9 cellular contexts compared by ENCODE assay signal in the genomic region with DNA sequence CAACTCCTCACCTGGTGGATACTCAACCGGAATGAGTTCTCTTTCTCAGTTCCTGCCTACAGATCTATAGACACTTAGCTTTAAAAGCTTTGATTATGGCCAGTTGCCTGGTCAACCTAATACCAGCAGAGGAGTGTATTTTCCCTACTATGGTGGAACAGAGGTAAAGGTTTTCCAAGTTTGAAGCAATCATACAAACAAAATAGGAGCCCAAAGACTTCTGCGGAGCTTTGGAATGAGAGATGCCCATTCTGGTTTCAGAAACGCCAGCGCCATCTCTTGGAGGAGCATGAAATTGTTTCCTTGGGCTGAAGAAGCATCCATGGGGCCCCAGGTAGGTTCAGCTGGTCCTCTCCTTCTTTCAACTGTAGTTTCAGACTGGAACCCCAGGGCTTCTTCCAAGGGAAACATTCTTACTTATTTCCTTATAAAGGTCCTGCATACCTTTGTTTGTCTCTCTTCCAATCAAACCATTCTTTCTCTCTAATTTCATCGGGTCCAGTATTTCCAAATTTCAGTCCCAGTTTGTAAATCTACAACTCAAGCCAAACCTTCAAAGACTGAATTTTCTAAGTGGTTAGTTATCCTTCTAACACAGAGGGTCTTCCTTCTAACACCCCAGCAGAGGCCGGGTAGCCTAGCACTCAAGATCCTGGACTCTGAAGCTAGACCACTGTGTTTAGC.
DNase-seq lines count a peak whose midpoint lies in the region; ATAC-seq, FAIRE-seq and TF ChIP-seq lines count a peak whose summit lies in the region.
"Had no signal": no experiment of that assay in that cellular context is flagged by ENCODE, and none has a peak within 500 bp of the region (broad histone marks: within the 10 kb centered on the region; RNA-seq: fewer than 3 reads in every experiment).

No MANE protein-coding gene starts in this region.

- POLR2A ChIA-PET in A549 (lab: Yijun Ruan, JAX): interaction anchor here (0.6 to 2.0 kb wide), 8 partner anchors 46 to 788 kb away, joined by 3 to 17 read pairs (median 4); no protein-coding TSS in a partner anchor

- H3K36me3 ChIP-seq in neutrophil: no peaks in the 10 kb centered on the region

- TF ChIP-seq POLR2A in A549 (IDR thresholded peaks at IDR 0.05; ENCODE audit: low read length): no peak

- H3K4me3 ChIP-seq in A549 (no peak overlapping the region), fibroblast of mammary gland (ENCODE audit: control insufficient read depth, low read depth, low read length) (no peak overlapping the region), neutrophil (ENCODE audit: low read depth in 1 of 2, low read length in 1 of 2) (peak overlapping the region; percentile 18 to 24)

- no peaks in the 10 kb centered on the region for H3K27me3 ChIP-seq in neutrophil

- H3K9me3 ChIP-seq in A549: peaks cover 5% of the 10 kb centered on the region; the same call in 1 of the 3 replicates
- H3K9me3 ChIP-seq in neutrophil: no peaks in the 10 kb centered on the region

- TF ChIP-seq CTCF in A549 (IDR thresholded peaks at IDR 0.05) (peak; percentile 76), fibroblast of mammary gland (conservative IDR thresholded peaks at IDR 0.05; ENCODE audit: control insufficient read depth, insufficient read depth, low read depth, low read length) (peak; percentile 97), neutrophil (IDR thresholded peaks at IDR 0.05) (peak; percentile 79)

- peaks cover 40% of the 10 kb centered on the region for H3K4me1 Mint-ChIP-seq in activated CD4-positive, alpha-beta T cell treated with anti-CD3 and anti-CD28 coated beads, Interleukin-2, amount 10 ng/mL, durations not matched to agents 24 days and 14 days
- H3K4me1 Mint-ChIP-seq in immature natural killer cell: no peaks in the 10 kb centered on the region

- H3K4me3 Mint-ChIP-seq in activated CD4-positive, alpha-beta T cell treated with anti-CD3 and anti-CD28 coated beads, Interleukin-2, amount 10 ng/mL, durations not matched to agents 24 days and 14 days: peak overlapping the region; percentile 38
- H3K4me3 Mint-ChIP-seq in immature natural killer cell: no peak overlapping the region

- H3K27ac ChIP-seq in A549 (peak overlapping the region; percentile 84 to 86), neutrophil (peak overlapping the region; percentile 82)

- FAIRE-seq in A549 (lab: Jason Lieb, UNC): no peak
- FAIRE-seq: endometrium had no signal

- ATAC-seq in A549 (peak; percentile 37 to 69; a peak in 3 of 6 replicates), GM19372 (IDR thresholded peaks at IDR 0.05; ENCODE audit: low read depth, unreplicated experiment) (peak; percentile 56)

- no peaks in the 10 kb centered on the region for H3K27me3 Mint-ChIP-seq in activated CD4-positive, alpha-beta T cell treated with anti-CD3 and anti-CD28 coated beads, Interleukin-2, amount 10 ng/mL, durations not matched to agents 24 days and 14 days
- peaks cover 0 to 4% (median 4%) of the 10 kb centered on the region in 3 donors for H3K27me3 Mint-ChIP-seq in immature natural killer cell (ENCODE audit: low read depth in 3 of 3)

- H3K36me3 Mint-ChIP-seq in activated CD4-positive, alpha-beta T cell treated with anti-CD3 and anti-CD28 coated beads, Interleukin-2, amount 10 ng/mL, durations not matched to agents 24 days and 14 days (ENCODE audit: low read depth): no peaks in the 10 kb centered on the region
- H3K36me3 Mint-ChIP-seq in immature natural killer cell: no peaks in the 10 kb centered on the region

- peak overlapping the region; percentile 44 for H3K4me2 ChIP-seq in A549

- no peaks in the 10 kb centered on the region for H3K9me3 Mint-ChIP-seq in activated CD4-positive, alpha-beta T cell treated with anti-CD3 and anti-CD28 coated beads, Interleukin-2, amount 10 ng/mL, durations not matched to agents 24 days and 14 days
- H3K9me3 Mint-ChIP-seq in immature natural killer cell: no peaks in the 10 kb centered on the region

- CTCF ChIA-PET in A549 (lab: Yijun Ruan, JAX): interaction anchor here (0.6 to 4.9 kb wide), 73 partner anchors 10 to 1147 kb away, joined by 3 to 75 read pairs (median 4); a partner anchor contains a TSS

- peak overlapping the region; percentile 34 for H3K27ac Mint-ChIP-seq in activated CD4-positive, alpha-beta T cell treated with anti-CD3 and anti-CD28 coated beads, Interleukin-2, amount 10 ng/mL, durations not matched to agents 24 days and 14 days
- no peak overlapping the region for H3K27ac Mint-ChIP-seq in immature natural killer cell

- H3K4me1 ChIP-seq in A549 (peaks cover 29% of the 10 kb centered on the region), neutrophil (ENCODE audit: control insufficient read depth in 1 of 2, insufficient read depth in 1 of 2, low read depth in 1 of 2, low read length in 1 of 2) (peaks cover 41 to 43% of the 10 kb centered on the region in 2 experiments)

- 34% methylated on average over 6 of the region's 6 CpGs for WGBS in A549 (ENCODE audit: missing lambda C conversion rate)

- intact Hi-C loops in activated CD4-positive, alpha-beta T cell treated with anti-CD3 and anti-CD28 coated beads, Interleukin-2, amount 10 ng/mL, durations not matched to agents 24 days and 14 days (cut with micrococcal nuclease): loop anchor here (1.0 kb wide), 2 partner anchors 133 to 193 kb away; no protein-coding TSS in a partner anchor

- DNase-seq in A549 (ENCODE audit: low read depth in 1 of 2, low spot score in 1 of 2) (peak; percentile 47 to 71), NCI-H2171 (lab: John Stamatoyannopoulos, UW) (peak; percentile 16), fibroblast of mammary gland (ENCODE audit: low read depth) (peak; percentile 86), immature natural killer cell (no peak)
- DNase-seq in activated CD4-positive, alpha-beta T cell treated with anti-CD3 and anti-CD28 coated beads, Interleukin-2, amount 10 ng/mL, durations not matched to agents 24 days and 14 days: peak; percentile 81
- DNase-seq in activated effector memory CD4-positive, alpha-beta T cell treated with Interleukin-2 at 50 U/mL for 16 hours: no peak

- no peak for TF ChIP-seq EP300 in A549 (IDR thresholded peaks at IDR 0.05)

- TF ChIP-seq RAD21 in A549 (conservative IDR thresholded peaks at IDR 0.05 in 1 of 2, IDR thresholded peaks at IDR 0.05 in 1 of 2): peak; percentile 89 to 95

TF ChIP-seq in A549, 52 proteins besides CTCF, POLR2A, EP300 and RAD21:
- TF ChIP-seq CEBPB (IDR thresholded peaks at IDR 0.05): 0 out of 4 replicates have a peak, but pooled peaks of 1 of the 2 experiments have one; percentile 1
- TF ChIP-seq SMC3 (IDR thresholded peaks at IDR 0.05): peak; percentile 95
- TF ChIP-seq ZNF302 (CRISPR knock-in tag; IDR thresholded peaks at IDR 0.05): no peak
TF ChIP-seq in A549: peak in this region for 2.

Comparison
In these comparisons a context has a peak if more than half of its experiments do, and no peak if none do; other contexts are left out.
1. DNase-seq: peak in A549 (2 of 2), NCI-H2171 (single experiment), activated CD4-positive, alpha-beta T cell treated with anti-CD3 and anti-CD28 coated beads, Interleukin-2, amount 10 ng/mL, durations not matched to agents 24 days and 14 days (single experiment) and fibroblast of mammary gland (single experiment); none in activated effector memory CD4-positive, alpha-beta T cell treated with Interleukin-2 at 50 U/mL for 16 hours (single experiment) and immature natural killer cell (0 of 3).
2. H3K4me3 ChIP-seq: peak in neutrophil (2 of 2); none in A549 (single experiment) and fibroblast of mammary gland (single experiment).
3. Peak in every context shown above with its lines, with median percentiles within 50 percentile points of each other: CTCF ChIP-seq.